Comparison of ENCODE assay signal across 14 cellular contexts in the genomic region with DNA sequence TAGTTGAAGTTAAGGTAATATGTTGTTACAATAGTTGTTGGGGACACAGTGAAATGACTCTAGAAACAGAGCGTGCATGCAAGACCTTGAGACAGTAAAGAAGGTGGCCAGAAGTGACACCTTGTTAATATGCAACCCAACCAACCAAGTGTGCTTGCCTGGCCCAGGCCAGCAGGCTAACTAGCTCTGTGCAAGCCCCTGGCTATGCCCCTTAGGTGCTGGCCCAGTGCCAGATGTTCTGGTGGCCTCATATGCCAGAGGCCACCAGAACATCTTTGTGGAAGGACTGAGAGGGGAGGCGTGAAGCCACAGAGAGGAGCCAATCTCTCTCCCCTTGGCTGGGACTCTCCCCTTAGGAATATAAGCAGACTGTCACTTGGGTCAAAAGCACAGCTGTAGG.
DNase-seq lines count a peak whose midpoint lies in the region; ATAC-seq and TF ChIP-seq lines count a peak whose summit lies in the region.
"Had no signal": no experiment of that assay in that cellular context is flagged by ENCODE, and none has a peak within 500 bp of the region (broad histone marks: within the 10 kb centered on the region; RNA-seq: fewer than 3 reads in every experiment).

No MANE protein-coding gene starts in this region.

- CTCF ChIA-PET in Calu3 (lab: Charles Lee) = interaction anchor here (0.7 to 2.5 kb wide), 2 partner anchors 16 to 40 kb away, joined by 4 to 5 read pairs; no protein-coding TSS in a partner anchor

- TF ChIP-seq CTCF in Calu3 (IDR thresholded peaks at IDR 0.05; ENCODE audit: unreplicated experiment) = no peak
- no peak for TF ChIP-seq CTCF in body of pancreas (IDR thresholded peaks at IDR 0.05)
- TF ChIP-seq CTCF in nephron (IDR thresholded peaks at IDR 0.05; ENCODE audit: unreplicated experiment in 3 of 3) = no peak

- peak overlapping the region; percentile 22 for H3K27ac Mint-ChIP-seq in Calu3 (ENCODE audit: unreplicated experiment)
- H3K27ac Mint-ChIP-seq in nephron = peak overlapping the region; percentile 70 to 90 (median 88)

- no peaks in the 10 kb centered on the region for H3K36me3 Mint-ChIP-seq in Calu3 (ENCODE audit: insufficient read depth, unreplicated experiment)
- no peaks in the 10 kb centered on the region for H3K36me3 Mint-ChIP-seq in nephron (ENCODE audit: low read depth)

- no TSS peak for BruUV-seq in Calu3 (replicated peaks; lab: Mats Ljungman, UMichigan)

- H3K27ac ChIP-seq in body of pancreas = peak overlapping the region in 3 of 4 donors; percentile 26 to 40 (median 36)
- H3K27ac ChIP-seq: WERI-Rb-1 had no signal

- DNase-seq in Calu3 = no peak
- DNase-seq in body of pancreas = peak; percentile 43 to 53 (median 46)
- no peak for DNase-seq in NCI-H82 (lab: John Stamatoyannopoulos, UW)
- DNase-seq in NCI-H1092 treated with DMSO at 0.1 percent for 48 hours (lab: John Stamatoyannopoulos, UW) = no peak
- DNase-seq in hypothalamus (lab: John Stamatoyannopoulos, UW) = no peak
- DNase-seq: activated T-cell treated with anti-CD3 and anti-CD28 coated beads, Interleukin-2, amount 50 U/mL, for 48 hours; naive thymus-derived CD4-positive, alpha-beta T cell; NCI-H1436 treated with DMSO at 0.1 percent for 48 hours; WERI-Rb-1 had no signal

- H3K4me1 Mint-ChIP-seq in Calu3 (ENCODE audit: low read depth, unreplicated experiment) = peaks cover 62% of the 10 kb centered on the region
- H3K4me1 Mint-ChIP-seq in nephron = peaks cover 63% of the 10 kb centered on the region

- TF ChIP-seq POLR2A in body of pancreas (IDR thresholded peaks at IDR 0.05) = no peak

- ATAC-seq in GM21786 (IDR thresholded peaks at IDR 0.05; ENCODE audit: unreplicated experiment) (peak; percentile 50), body of pancreas (peak; percentile 22), HG03378 (IDR thresholded peaks at IDR 0.05; ENCODE audit: unreplicated experiment) (no peak)
- ATAC-seq: esophagus mucosa had no signal

- H3K4me3 Mint-ChIP-seq in Calu3 (ENCODE audit: low read depth, unreplicated experiment) (no peak overlapping the region), nephron (no peak overlapping the region)
- H3K4me3 Mint-ChIP-seq: naive thymus-derived CD4-positive, alpha-beta T cell had no signal

- H3K36me3 ChIP-seq in body of pancreas (replicated peaks in 1 of 2; ENCODE audit: insufficient read depth in 1 of 2, low read depth in 2 of 2) = no peaks in the 10 kb centered on the region
- H3K36me3 ChIP-seq: WERI-Rb-1 had no signal

- no peaks in the 10 kb centered on the region for H3K27me3 Mint-ChIP-seq in Calu3 (ENCODE audit: unreplicated experiment)
- H3K27me3 Mint-ChIP-seq in nephron (ENCODE audit: low read depth) = no peaks in the 10 kb centered on the region

- H3K27me3 ChIP-seq in body of pancreas = no peaks in the 10 kb centered on the region

- H3K9me3 ChIP-seq in body of pancreas = no peaks in the 10 kb centered on the region

- H3K9me3 Mint-ChIP-seq in Calu3 (ENCODE audit: low read depth, unreplicated experiment) (no peaks in the 10 kb centered on the region), nephron (no peaks in the 10 kb centered on the region)

- H3K4me1 ChIP-seq in body of pancreas = peaks cover 63% of the 10 kb centered on the region

- 25 to 38% methylated on average over 1 to 2 of the region's 2 CpGs for WGBS in body of pancreas, 2 donors

- H3K4me3 ChIP-seq in body of pancreas = no peak overlapping the region
- H3K4me3 ChIP-seq: GM12878 had no signal

- intact Hi-C loops in Calu3 (cut with micrococcal nuclease; ENCODE audit: unreplicated experiment) (no loop called here), body of pancreas (cut with DNase I) (no loop called here)

Comparison
In these comparisons a context has a peak if more than half of its experiments do, and no peak if none do; other contexts are left out.
1. DNase-seq: peak in body of pancreas (4 of 4); none in Calu3 (single experiment), NCI-H82 (single experiment), NCI-H1092 treated with DMSO at 0.1 percent for 48 hours (single experiment) and hypothalamus (0 of 51).